In genomic region chr15:51085764-51086163, GRCh38 we compare ENCODE assay signal across 26 cellular contexts. TPM values are rescaled to one million over a fixed set of nuclear protein-coding genes. Genes with fewer than 3 reads are reported as not detected.
DNase-seq lines count a peak whose midpoint lies in the region; ATAC-seq, FAIRE-seq and TF ChIP-seq lines count a peak whose summit lies in the region.
"Had no signal": no experiment of that assay in that cellular context is flagged by ENCODE, and none has a peak within 500 bp of the region (broad histone marks: within the 10 kb centered on the region; RNA-seq: fewer than 3 reads in every experiment).

No MANE protein-coding gene starts in this region.

- no peak for DNase-seq in A549 (ENCODE audit: low read depth in 1 of 2, low spot score in 1 of 2)
- DNase-seq in ascending aorta (ENCODE audit: low spot score in 2 of 2): no peak
- DNase-seq in dedifferentiated amniotic fluid mesenchymal stem cell (ENCODE audit: extremely low spot score): peak; percentile 22
- no peak for DNase-seq in T-helper 2 cell
- DNase-seq in nephron progenitor cell: no peak
- DNase-seq in activated CD4-positive, alpha-beta T cell treated with anti-CD3 and anti-CD28 coated beads, Interleukin-2, amount 50 U/mL, for 1 hour: no peak
- DNase-seq: 8988T; Calu3; CD8-positive, alpha-beta memory T cell; GDM1; H7; Kasumi-1; MG63; NCI-H1417; NCI-H187; NCI-H2107; NCI-H446 treated with DMSO at 0.1 percent for 48 hours; NCI-H526 treated with DMSO at 0.1 percent for 48 hours; OCI-M1 had no signal

- H3K27me3 ChIP-seq in ascending aorta (no peaks in the 10 kb centered on the region), gastroesophageal sphincter (no peaks in the 10 kb centered on the region)
- H3K27me3 ChIP-seq: MG63 had no signal

- POLR2A ChIA-PET in A549 (lab: Yijun Ruan, JAX): no interaction called here

- H3K9me3 ChIP-seq in A549 (no peaks in the 10 kb centered on the region), ascending aorta (no peaks in the 10 kb centered on the region), gastroesophageal sphincter (no peaks in the 10 kb centered on the region)
- H3K9me3 ChIP-seq: MG63, SJSA1 had no signal

- H3K4me1 Mint-ChIP-seq in nephron progenitor cell: peaks cover 14% of the 10 kb centered on the region
- H3K4me1 Mint-ChIP-seq: CD8-positive, alpha-beta memory T cell had no signal

- no peak for TF ChIP-seq EP300 in A549 (IDR thresholded peaks at IDR 0.05)
- TF ChIP-seq EP300 in gastroesophageal sphincter (IDR thresholded peaks at IDR 0.05): no peak

- CTCF ChIA-PET in A549 (lab: Yijun Ruan, JAX): interaction anchor here (1.1 to 1.7 kb wide), 2 partner anchors 141 to 295 kb away, joined by 4 read pairs; no protein-coding TSS in a partner anchor

- WGBS in A549 (ENCODE audit: missing lambda C conversion rate): 77% methylated on average over 1 of the region's 1 CpG
- WGBS in gastroesophageal sphincter (ENCODE audit: low coverage in 1 of 2), 2 donors: 57% methylated on average over 1 of the region's 1 CpG; no CpG with 5 or more reads in 1 of the 2 donors

- no peak for TF ChIP-seq CTCF in A549 (IDR thresholded peaks at IDR 0.05)
- no peak for TF ChIP-seq CTCF in ascending aorta (IDR thresholded peaks at IDR 0.05)
- no peak for TF ChIP-seq CTCF in gastroesophageal sphincter (IDR thresholded peaks at IDR 0.05)
- no peak for TF ChIP-seq CTCF in nephron progenitor cell (IDR thresholded peaks at IDR 0.05)

- H3K36me3 Mint-ChIP-seq in nephron progenitor cell (ENCODE audit: low read depth): no peaks in the 10 kb centered on the region

- TF ChIP-seq RAD21 in A549 (conservative IDR thresholded peaks at IDR 0.05 in 1 of 2, IDR thresholded peaks at IDR 0.05 in 1 of 2): no peak

- peak; percentile 18 for FAIRE-seq in A549 (lab: Jason Lieb, UNC)
- FAIRE-seq: GM19239, RCC 7860 had no signal

- H3K27ac ChIP-seq in A549 (no peak overlapping the region), ascending aorta (peak overlapping the region; percentile 3 to 6), gastroesophageal sphincter (peak overlapping the region; percentile 30 to 66 (median 54))
- H3K27ac ChIP-seq: C4-2B, SJSA1 had no signal

- peaks cover 26% of the 10 kb centered on the region for H3K27me3 Mint-ChIP-seq in nephron progenitor cell (ENCODE audit: low read depth, poor library complexity)

- intact Hi-C loops in ascending aorta (cut with DNase I): loop anchor here (10.0 kb wide), 1 partner anchor 661 kb away; the partner anchor contains the start of gene USP8

- no peak overlapping the region for H3K4me2 ChIP-seq in A549

- H3K9me3 Mint-ChIP-seq in nephron progenitor cell: no peaks in the 10 kb centered on the region
- H3K9me3 Mint-ChIP-seq: CD8-positive, alpha-beta memory T cell had no signal

- no peak for TF ChIP-seq POLR2A in A549 (IDR thresholded peaks at IDR 0.05; ENCODE audit: low read length)
- TF ChIP-seq POLR2A in gastroesophageal sphincter (IDR thresholded peaks at IDR 0.05): no peak

- ATAC-seq in A549 (no peak), gastroesophageal sphincter (no peak), GM18498 (IDR thresholded peaks at IDR 0.05; ENCODE audit: unreplicated experiment) (no peak)
- ATAC-seq: Right ventricle myocardium inferior had no signal

- H3K36me3 ChIP-seq in ascending aorta (peaks cover 0 to 7% of the 10 kb centered on the region in 2 donors), gastroesophageal sphincter (no peaks in the 10 kb centered on the region)
- H3K36me3 ChIP-seq: MG63, SJSA1 had no signal

- H3K4me3 Mint-ChIP-seq in nephron progenitor cell: no peak overlapping the region
- H3K4me3 Mint-ChIP-seq: CD8-positive, alpha-beta memory T cell had no signal

- peaks cover 11% of the 10 kb centered on the region; the same call in 2 of the 3 replicates for H3K4me1 ChIP-seq in A549
- peaks cover 0 to 14% of the 10 kb centered on the region in 2 donors for H3K4me1 ChIP-seq in ascending aorta
- peaks cover 4 to 61% (median 24%) of the 10 kb centered on the region in 3 donors for H3K4me1 ChIP-seq in gastroesophageal sphincter
- H3K4me1 ChIP-seq: SJSA1 had no signal

- H3K27ac Mint-ChIP-seq in nephron progenitor cell: no peak overlapping the region
- H3K27ac Mint-ChIP-seq: CD8-positive, alpha-beta memory T cell had no signal

- no peak overlapping the region for H3K4me3 ChIP-seq in A549
- no peak overlapping the region for H3K4me3 ChIP-seq in ascending aorta
- H3K4me3 ChIP-seq in gastroesophageal sphincter: no peak overlapping the region
- H3K4me3 ChIP-seq: MG63, SJSA1 had no signal

TF ChIP-seq in A549, 52 proteins besides CTCF, POLR2A, EP300 and RAD21:
- TF ChIP-seq RARB (CRISPR knock-in tag; IDR thresholded peaks at IDR 0.05) (no peak), MAFK (IDR thresholded peaks at IDR 0.05; ENCODE audit: partially characterized antibody) (peak; percentile 23)

RNA-seq across cellular contexts. Expression of gene TNFAIP8L3, which starts 8.9 kb away (rescaled TPM):
- polyA plus RNA-seq in A549 (2011; rRNA removed) (0.26 and 0.57 TPM in 2 replicates), A549 (2017; fragmentation: RNase III; extraction: RNeasy Plus Mini Kit Qiagen cat#74134 plus additional on column Dnase treatment) (1.4 to 1.8 TPM (median 1.4 TPM) in 3 replicates)
- polyA plus RNA-seq in A549 (2012; cell fraction: cytosol; rRNA removed): 0.12 and 0.14 TPM in 2 replicates
- 0.02 and 0.06 TPM in 2 replicates for polyA plus RNA-seq in A549 (2012; cell fraction: nucleus; rRNA removed)
- polyA minus RNA-seq in A549 (2011; rRNA and poly(A)+ RNA removed): 0.17 and 0.29 TPM in 2 replicates
- total RNA-seq in ascending aorta (2.6 TPM), gastroesophageal sphincter (10 to 100 TPM; 17.1 to 31.7 (median 23.9) TPM)
- total RNA-seq: Calu3, SJSA1 had no signal
- polyA plus RNA-seq: CD8-positive, alpha-beta memory T cell had no signal

Comparison
In these comparisons a context has a peak if more than half of its experiments do, and no peak if none do; other contexts are left out.
1. H3K27ac ChIP-seq: peak in ascending aorta (2 of 2) and gastroesophageal sphincter (4 of 4); none in A549 (0 of 2).